In the genomic region with DNA sequence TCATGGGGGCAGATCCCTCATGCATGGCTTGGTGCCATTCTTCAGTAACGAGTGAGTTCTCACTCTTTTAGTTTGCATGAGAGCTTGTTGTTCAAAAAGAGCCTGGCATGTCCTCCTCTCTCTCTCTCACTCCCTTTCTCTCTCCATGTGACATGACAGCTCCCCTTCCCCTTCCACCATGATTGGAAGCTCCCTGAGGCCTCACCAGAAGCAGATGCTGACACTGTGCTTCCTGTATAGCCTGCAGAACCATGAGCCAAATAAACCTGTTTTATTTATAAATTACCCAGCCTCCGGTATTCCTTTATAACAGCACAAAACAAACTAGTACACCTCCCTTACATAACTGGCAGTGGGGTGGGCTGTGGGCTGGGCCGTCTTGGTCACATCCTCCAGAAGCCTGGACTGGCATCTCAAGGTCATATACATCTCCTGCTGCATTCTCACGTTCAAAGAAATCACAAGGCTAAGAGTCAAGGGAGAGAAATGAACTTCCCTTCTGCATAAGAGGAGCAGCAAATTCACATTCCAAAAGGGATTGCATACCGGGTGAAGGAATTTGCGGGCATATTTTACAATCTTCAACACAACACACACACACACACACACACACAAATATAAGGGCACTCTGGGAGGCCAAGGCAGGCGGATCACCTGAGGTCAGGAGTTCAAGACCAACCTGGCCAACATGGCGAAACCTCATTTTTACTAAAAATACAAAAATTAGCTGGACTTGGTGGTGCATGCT, we compare ENCODE assay signal across 1 cellular context.
TF ChIP-seq lines count a peak whose summit lies in the region.

No MANE protein-coding gene starts in this region.

TF ChIP-seq in HepG2, 621 proteins besides CTCF, POLR2A, EP300 and RAD21 (continued from another document):
- TF ChIP-seq, protein P1, sequence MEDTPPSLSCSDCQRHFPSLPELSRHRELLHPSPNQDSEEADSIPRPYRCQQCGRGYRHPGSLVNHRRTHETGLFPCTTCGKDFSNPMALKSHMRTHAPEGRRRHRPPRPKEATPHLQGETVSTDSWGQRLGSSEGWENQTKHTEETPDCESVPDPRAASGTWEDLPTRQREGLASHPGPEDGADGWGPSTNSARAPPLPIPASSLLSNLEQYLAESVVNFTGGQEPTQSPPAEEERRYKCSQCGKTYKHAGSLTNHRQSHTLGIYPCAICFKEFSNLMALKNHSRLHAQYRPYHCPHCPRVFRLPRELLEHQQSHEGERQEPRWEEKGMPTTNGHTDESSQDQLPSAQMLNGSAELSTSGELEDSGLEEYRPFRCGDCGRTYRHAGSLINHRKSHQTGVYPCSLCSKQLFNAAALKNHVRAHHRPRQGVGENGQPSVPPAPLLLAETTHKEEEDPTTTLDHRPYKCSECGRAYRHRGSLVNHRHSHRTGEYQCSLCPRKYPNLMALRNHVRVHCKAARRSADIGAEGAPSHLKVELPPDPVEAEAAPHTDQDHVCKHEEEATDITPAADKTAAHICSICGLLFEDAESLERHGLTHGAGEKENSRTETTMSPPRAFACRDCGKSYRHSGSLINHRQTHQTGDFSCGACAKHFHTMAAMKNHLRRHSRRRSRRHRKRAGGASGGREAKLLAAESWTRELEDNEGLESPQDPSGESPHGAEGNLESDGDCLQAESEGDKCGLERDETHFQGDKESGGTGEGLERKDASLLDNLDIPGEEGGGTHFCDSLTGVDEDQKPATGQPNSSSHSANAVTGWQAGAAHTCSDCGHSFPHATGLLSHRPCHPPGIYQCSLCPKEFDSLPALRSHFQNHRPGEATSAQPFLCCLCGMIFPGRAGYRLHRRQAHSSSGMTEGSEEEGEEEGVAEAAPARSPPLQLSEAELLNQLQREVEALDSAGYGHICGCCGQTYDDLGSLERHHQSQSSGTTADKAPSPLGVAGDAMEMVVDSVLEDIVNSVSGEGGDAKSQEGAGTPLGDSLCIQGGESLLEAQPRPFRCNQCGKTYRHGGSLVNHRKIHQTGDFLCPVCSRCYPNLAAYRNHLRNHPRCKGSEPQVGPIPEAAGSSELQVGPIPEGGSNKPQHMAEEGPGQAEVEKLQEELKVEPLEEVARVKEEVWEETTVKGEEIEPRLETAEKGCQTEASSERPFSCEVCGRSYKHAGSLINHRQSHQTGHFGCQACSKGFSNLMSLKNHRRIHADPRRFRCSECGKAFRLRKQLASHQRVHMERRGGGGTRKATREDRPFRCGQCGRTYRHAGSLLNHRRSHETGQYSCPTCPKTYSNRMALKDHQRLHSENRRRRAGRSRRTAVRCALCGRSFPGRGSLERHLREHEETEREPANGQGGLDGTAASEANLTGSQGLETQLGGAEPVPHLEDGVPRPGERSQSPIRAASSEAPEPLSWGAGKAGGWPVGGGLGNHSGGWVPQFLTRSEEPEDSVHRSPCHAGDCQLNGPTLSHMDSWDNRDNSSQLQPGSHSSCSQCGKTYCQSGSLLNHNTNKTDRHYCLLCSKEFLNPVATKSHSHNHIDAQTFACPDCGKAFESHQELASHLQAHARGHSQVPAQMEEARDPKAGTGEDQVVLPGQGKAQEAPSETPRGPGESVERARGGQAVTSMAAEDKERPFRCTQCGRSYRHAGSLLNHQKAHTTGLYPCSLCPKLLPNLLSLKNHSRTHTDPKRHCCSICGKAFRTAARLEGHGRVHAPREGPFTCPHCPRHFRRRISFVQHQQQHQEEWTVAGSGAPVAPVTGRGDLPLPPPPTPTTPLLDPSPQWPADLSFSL (CRISPR knock-in tag; IDR thresholded peaks at IDR 0.05), result peak; percentile 82
- TF ChIP-seq TARDBP (CRISPR knock-in tag; IDR thresholded peaks at IDR 0.05) (no peak), U2AF2 (IDR thresholded peaks at IDR 0.05; ENCODE audit: low read depth, low read length) (no peak), TEAD3 (CRISPR knock-in tag; optimal IDR thresholded peaks at IDR 0.05; ENCODE audit: borderline replicate concordance) (peak; percentile 18), FOSL2 (CRISPR knock-in tag; IDR thresholded peaks at IDR 0.05) (no peak)
